In genomic region chr5:174344335-174344734, GRCh38 we compare ENCODE assay signal across 14 cellular contexts.
"Had no signal": no experiment of that assay in that cellular context is flagged by ENCODE, and none has a peak within 500 bp of the region (broad histone marks: within the 10 kb centered on the region; RNA-seq: fewer than 3 reads in every experiment).

No MANE protein-coding gene starts in this region.

- H3K4me3 ChIP-seq: left lung, ovary, tibial artery had no signal

- H3K4me1 Mint-ChIP-seq: activated CD8-positive, alpha-beta memory T cell treated with anti-CD3 and anti-CD28 coated beads, Interleukin-2, amount 10 ng/mL, durations not matched to agents 7 days and 5 days; brain; memory B cell; neural crest cell had no signal

- H3K9me3 ChIP-seq: left lung, ovary, tibial artery had no signal

- H3K27ac ChIP-seq: left lung, ovary, tibial artery had no signal

- H3K9me3 Mint-ChIP-seq: activated T-cell treated with anti-CD3 and anti-CD28 coated beads, Interleukin-2, amount 50 U/mL, for 4 hours; neural crest cell had no signal

- H3K4me1 ChIP-seq: left lung had no signal

- H3K27ac Mint-ChIP-seq: activated CD8-positive, alpha-beta memory T cell treated with anti-CD3 and anti-CD28 coated beads, Interleukin-2, amount 10 ng/mL, durations not matched to agents 7 days and 5 days; activated naive CD8-positive, alpha-beta T cell; brain; memory B cell had no signal

- H3K27me3 ChIP-seq: ovary, tibial artery had no signal

- H3K27me3 Mint-ChIP-seq: activated CD8-positive, alpha-beta memory T cell treated with anti-CD3 and anti-CD28 coated beads, Interleukin-2, amount 10 ng/mL, durations not matched to agents 7 days and 5 days; activated naive CD8-positive, alpha-beta T cell had no signal

- H3K36me3 Mint-ChIP-seq: activated CD8-positive, alpha-beta memory T cell treated with anti-CD3 and anti-CD28 coated beads, Interleukin-2, amount 10 ng/mL, durations not matched to agents 7 days and 5 days; activated naive CD8-positive, alpha-beta T cell; brain; memory B cell had no signal

- ATAC-seq: activated CD8-positive, alpha-beta memory T cell treated with anti-CD3 and anti-CD28 coated beads, Interleukin-2, amount 10 ng/mL, durations not matched to agents 7 days and 5 days; activated T-cell treated with anti-CD3 and anti-CD28 coated beads, Interleukin-2, amount 50 U/mL, for 4 hours; left lung had no signal

- H3K4me3 Mint-ChIP-seq: activated CD8-positive, alpha-beta memory T cell treated with anti-CD3 and anti-CD28 coated beads, Interleukin-2, amount 10 ng/mL, durations not matched to agents 7 days and 5 days; activated naive CD8-positive, alpha-beta T cell; activated T-cell treated with anti-CD3 and anti-CD28 coated beads, Interleukin-2, amount 50 U/mL, for 4 hours; brain; memory B cell; neural crest cell had no signal

- H3K36me3 ChIP-seq: left lung, ovary, tibial artery had no signal

- DNase-seq: activated CD4-positive, alpha-beta T cell treated with anti-CD3 and anti-CD28 coated beads, Interleukin-2, amount 50 U/mL, for 48 hours; activated CD4-positive, CD25-positive, alpha-beta regulatory T cell treated with anti-CD3 and anti-CD28 coated beads, Interleukin-2, amount 50 U/mL, for 72 hours; activated CD8-positive, alpha-beta memory T cell treated with anti-CD3 and anti-CD28 coated beads, Interleukin-2, amount 10 ng/mL, durations not matched to agents 7 days and 5 days; activated effector memory CD4-positive, alpha-beta T cell treated with anti-CD3 and anti-CD28 coated beads, Interleukin-2, amount 50 U/mL, for 16 hours; activated T-cell treated with anti-CD3 and anti-CD28 coated beads, Interleukin-2, amount 50 U/mL, for 4 hours; amygdala; cerebellar nuclear complex; left lung; ovary; tibial artery had no signal
